ENCODE assay signal across 10 cellular contexts in the genomic region with DNA sequence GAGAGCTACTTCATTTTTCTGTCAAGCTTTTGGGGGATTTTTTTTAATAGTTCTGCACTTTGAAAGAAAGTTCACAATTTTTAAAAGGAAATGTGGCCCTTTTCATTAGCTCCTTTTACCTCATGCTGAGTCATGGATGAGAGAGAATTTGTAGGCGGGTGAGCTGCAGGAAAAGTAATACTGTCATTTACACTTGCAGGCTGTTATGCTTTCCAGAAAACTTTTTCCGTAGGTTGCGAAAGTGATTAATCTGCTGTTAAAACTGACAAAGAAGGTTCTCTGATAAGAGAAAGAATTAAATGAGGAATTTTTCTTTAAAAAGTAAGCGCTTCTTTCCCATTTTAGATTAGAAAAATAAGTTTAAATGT.
A peak's percentile ranks its signal among the peaks of the same experiment; 100 is the strongest.
DNase-seq lines count a peak whose midpoint lies in the region; ATAC-seq and TF ChIP-seq lines count a peak whose summit lies in the region.
"Had no signal": no experiment of that assay in that cellular context is flagged by ENCODE, and none has a peak within 500 bp of the region (broad histone marks: within the 10 kb centered on the region; RNA-seq: fewer than 3 reads in every experiment).

No MANE protein-coding gene starts in this region.

- H3K27ac Mint-ChIP-seq in activated CD4-positive, alpha-beta T cell treated with anti-CD3 and anti-CD28 coated beads, Interleukin-2, amount 10 ng/mL, durations not matched to agents 7 days and 5 days: no peak overlapping the region
- H3K27ac Mint-ChIP-seq in activated CD4-positive, alpha-beta memory T cell treated with anti-CD3 and anti-CD28 coated beads, Interleukin-2, amount 10 ng/mL, durations not matched to agents 7 days and 5 days: no peak overlapping the region

- H3K4me3 Mint-ChIP-seq in activated CD4-positive, alpha-beta T cell treated with anti-CD3 and anti-CD28 coated beads, Interleukin-2, amount 10 ng/mL, durations not matched to agents 7 days and 5 days: no peak overlapping the region
- H3K4me3 Mint-ChIP-seq in activated CD4-positive, alpha-beta memory T cell treated with anti-CD3 and anti-CD28 coated beads, Interleukin-2, amount 10 ng/mL, durations not matched to agents 7 days and 5 days: peak overlapping the region; percentile 8

- H3K4me1 ChIP-seq in right cardiac atrium (ENCODE audit: control insufficient read depth, insufficient read depth, low read length): no peaks in the 10 kb centered on the region
- H3K4me1 ChIP-seq in stomach: peaks cover 3 to 70% (median 37%) of the 10 kb centered on the region in 4 donors
- H3K4me1 ChIP-seq: BLaER1 had no signal

- H3K27ac ChIP-seq in right cardiac atrium (ENCODE audit: low read length): no peak overlapping the region
- H3K27ac ChIP-seq in stomach: peak overlapping the region in 3 of 5 donors; percentile 28 to 74 (median 60)
- H3K27ac ChIP-seq: BLaER1 had no signal

- no peaks in the 10 kb centered on the region for H3K36me3 ChIP-seq in stomach
- H3K36me3 ChIP-seq: BLaER1 had no signal

- peaks cover 8% of the 10 kb centered on the region for H3K4me1 Mint-ChIP-seq in activated CD4-positive, alpha-beta T cell treated with anti-CD3 and anti-CD28 coated beads, Interleukin-2, amount 10 ng/mL, durations not matched to agents 7 days and 5 days
- peaks cover 10% of the 10 kb centered on the region for H3K4me1 Mint-ChIP-seq in activated CD4-positive, alpha-beta memory T cell treated with anti-CD3 and anti-CD28 coated beads, Interleukin-2, amount 10 ng/mL, durations not matched to agents 7 days and 5 days

- peak; percentile 62 to 74 for ATAC-seq in right cardiac atrium
- no peak for ATAC-seq in GM21576 (IDR thresholded peaks at IDR 0.05; ENCODE audit: unreplicated experiment)

- TF ChIP-seq POLR2A in stomach (IDR thresholded peaks at IDR 0.05): no peak

- no peaks in the 10 kb centered on the region for H3K27me3 Mint-ChIP-seq in activated CD4-positive, alpha-beta T cell treated with anti-CD3 and anti-CD28 coated beads, Interleukin-2, amount 10 ng/mL, durations not matched to agents 7 days and 5 days
- no peaks in the 10 kb centered on the region for H3K27me3 Mint-ChIP-seq in activated CD4-positive, alpha-beta memory T cell treated with anti-CD3 and anti-CD28 coated beads, Interleukin-2, amount 10 ng/mL, durations not matched to agents 7 days and 5 days

- H3K4me3 ChIP-seq in right cardiac atrium (ENCODE audit: low read length) (no peak overlapping the region), stomach (no peak overlapping the region)
- H3K4me3 ChIP-seq: BLaER1 had no signal

- H3K9me3 ChIP-seq in right cardiac atrium (ENCODE audit: control insufficient read depth, low read length) (no peaks in the 10 kb centered on the region), stomach (no peaks in the 10 kb centered on the region)
- H3K9me3 ChIP-seq: BLaER1 had no signal

- H3K27me3 ChIP-seq in right cardiac atrium (ENCODE audit: control insufficient read depth, insufficient read depth) (no peaks in the 10 kb centered on the region), stomach (no peaks in the 10 kb centered on the region)
- H3K27me3 ChIP-seq: BLaER1 had no signal

- 50% methylated on average over 4 of the region's 4 CpGs for WGBS in right cardiac atrium
- WGBS in stomach, 5 donors: 61 to 75% (median 69%) methylated on average over 4 of the region's 4 CpGs

- TF ChIP-seq CTCF in stomach (IDR thresholded peaks at IDR 0.05) (no peak), GM10248 (IDR thresholded peaks at IDR 0.05; ENCODE audit: control extremely low read depth, extremely low read depth, low read depth, missing control alignments) (no peak)

- TF ChIP-seq EP300 in stomach (IDR thresholded peaks at IDR 0.05): no peak

- intact Hi-C loops in right cardiac atrium (cut with DNase I): no loop called here
- intact Hi-C loops in stomach (cut with DNase I; ENCODE audit: low total_unique reads): no loop called here

- peak; percentile 26 for DNase-seq in activated CD4-positive, alpha-beta T cell treated with anti-CD3 and anti-CD28 coated beads for 48 hours
- no peak for DNase-seq in activated CD4-positive, alpha-beta T cell treated with anti-CD3 and anti-CD28 coated beads, Interleukin-2, amount 10 ng/mL, durations not matched to agents 7 days and 5 days
- no peak for DNase-seq in activated CD4-positive, alpha-beta memory T cell treated with anti-CD3 and anti-CD28 coated beads, Interleukin-2, amount 10 ng/mL, durations not matched to agents 7 days and 5 days
- DNase-seq in right cardiac atrium (no peak), stomach (no peak), GM10248 (ENCODE audit: extremely low spot score) (no peak), NCI-H2227 treated with DMSO at 0.1 percent for 48 hours (lab: John Stamatoyannopoulos, UW) (no peak)
- DNase-seq: KG1 had no signal

- CTCF ChIA-PET in activated CD4-positive, alpha-beta T cell treated with anti-CD3 and anti-CD28 coated beads, Interleukin-2, amount 10 ng/mL, durations not matched to agents 7 days and 5 days (lab: Charles Lee): interaction anchor here (0.6 to 0.7 kb wide), 3 partner anchors 417 to 1179 kb away, joined by 3 read pairs; no protein-coding TSS in a partner anchor
- CTCF ChIA-PET in activated CD4-positive, alpha-beta memory T cell treated with anti-CD3 and anti-CD28 coated beads, Interleukin-2, amount 10 ng/mL, durations not matched to agents 7 days and 5 days (lab: Charles Lee): interaction anchor here (0.7 to 1.2 kb wide), 2 partner anchors 844 to 845 kb away, joined by 3 to 4 read pairs; no protein-coding TSS in a partner anchor
- CTCF ChIA-PET in GM10248 (lab: Yijun Ruan, JAX): interaction anchor here (1.0 to 1.6 kb wide), 4 partner anchors 11 to 844 kb away, joined by 3 to 4 read pairs (median 3); no protein-coding TSS in a partner anchor

- H3K9me3 Mint-ChIP-seq in activated CD4-positive, alpha-beta T cell treated with anti-CD3 and anti-CD28 coated beads, Interleukin-2, amount 10 ng/mL, durations not matched to agents 7 days and 5 days: no peaks in the 10 kb centered on the region
- H3K9me3 Mint-ChIP-seq in activated CD4-positive, alpha-beta memory T cell treated with anti-CD3 and anti-CD28 coated beads, Interleukin-2, amount 10 ng/mL, durations not matched to agents 7 days and 5 days: no peaks in the 10 kb centered on the region

- POLR2A ChIA-PET in activated CD4-positive, alpha-beta T cell treated with anti-CD3 and anti-CD28 coated beads, Interleukin-2, amount 10 ng/mL, durations not matched to agents 7 days and 5 days (lab: Charles Lee): interaction anchor here (0.9 kb wide), 1 partner anchor 113 kb away, joined by 3 read pairs; no protein-coding TSS in a partner anchor
- POLR2A ChIA-PET in activated CD4-positive, alpha-beta memory T cell treated with anti-CD3 and anti-CD28 coated beads, Interleukin-2, amount 10 ng/mL, durations not matched to agents 7 days and 5 days (lab: Charles Lee): no interaction called here
- POLR2A ChIA-PET in GM10248 (lab: Yijun Ruan, JAX): no interaction called here

- H3K36me3 Mint-ChIP-seq in activated CD4-positive, alpha-beta T cell treated with anti-CD3 and anti-CD28 coated beads, Interleukin-2, amount 10 ng/mL, durations not matched to agents 7 days and 5 days (ENCODE audit: low read depth): no peaks in the 10 kb centered on the region
- no peaks in the 10 kb centered on the region for H3K36me3 Mint-ChIP-seq in activated CD4-positive, alpha-beta memory T cell treated with anti-CD3 and anti-CD28 coated beads, Interleukin-2, amount 10 ng/mL, durations not matched to agents 7 days and 5 days (ENCODE audit: low read depth)
